8 cellular contexts compared by ENCODE assay signal in genomic region chr17:8152981-8153549, GRCh38. TPM values are rescaled to one million over a fixed set of nuclear protein-coding genes. Genes with fewer than 3 reads are reported as not detected.
DNase-seq lines count a peak whose midpoint lies in the region; ATAC-seq and TF ChIP-seq lines count a peak whose summit lies in the region.

No MANE protein-coding gene starts in this region.

- TF ChIP-seq POLR2A in right lobe of liver (IDR thresholded peaks at IDR 0.05) (no peak), tibial nerve (IDR thresholded peaks at IDR 0.05) (no peak)

- H3K4me1 ChIP-seq in right lobe of liver = peaks cover 0 to 27% (median 9%) of the 10 kb centered on the region in 4 donors
- H3K4me1 ChIP-seq in tibial nerve = peaks cover 3 to 53% (median 36%) of the 10 kb centered on the region in 4 donors

- H3K4me1 Mint-ChIP-seq in activated CD4-positive, alpha-beta T cell treated with anti-CD3 and anti-CD28 coated beads for 36 hours = peaks cover 30% of the 10 kb centered on the region

- H3K4me3 ChIP-seq in astrocyte of the cerebellum (ENCODE audit: low read depth, low read length) (peak overlapping the region; percentile 94), right lobe of liver (peak overlapping the region in 2 of 3 donors; percentile 79 to 94), tibial nerve (peak overlapping the region; percentile 75 to 92 (median 86))

- H3K9me3 ChIP-seq in right lobe of liver (no peaks in the 10 kb centered on the region), tibial nerve (no peaks in the 10 kb centered on the region)

- peaks cover 16% of the 10 kb centered on the region for H3K36me3 Mint-ChIP-seq in activated CD4-positive, alpha-beta T cell treated with anti-CD3 and anti-CD28 coated beads for 36 hours (ENCODE audit: low read depth)

- POLR2A ChIA-PET in activated CD4-positive, alpha-beta T cell treated with anti-CD3 and anti-CD28 coated beads for 36 hours (lab: Charles Lee) = interaction anchor here (0.6 to 2.2 kb wide), 6 partner anchors 11 to 95 kb away, joined by 3 to 20 read pairs (median 6); partner anchors contain the start of gene CTC1

- peak; percentile 23 for DNase-seq in activated T-cell treated with anti-CD3 and anti-CD28 coated beads, Interleukin-2, amount 50 U/mL, for 1 hour
- no peak for DNase-seq in activated T-cell treated with anti-CD3 and anti-CD28 coated beads for 4 hours
- no peak for DNase-seq in astrocyte of the cerebellum (ENCODE audit: low read depth)
- peak in 2 of 3 donors; percentile 24 to 50 for DNase-seq in right lobe of liver
- peak in 1 of 2 donors; percentile 32 for DNase-seq in tibial nerve (ENCODE audit: low spot score in 2 of 2)
- no peak for DNase-seq in NCI-H2107 treated with DMSO at 0.1 percent for 48 hours (lab: John Stamatoyannopoulos, UW; ENCODE audit: unreplicated experiment)
- DNase-seq in activated CD4-positive, alpha-beta T cell treated with anti-CD3 and anti-CD28 coated beads for 36 hours = no peak

- H3K4me3 Mint-ChIP-seq in activated CD4-positive, alpha-beta T cell treated with anti-CD3 and anti-CD28 coated beads for 36 hours = no peak overlapping the region

- H3K36me3 ChIP-seq in right lobe of liver (peaks cover 6 to 34% (median 22%) of the 10 kb centered on the region in 4 donors), tibial nerve (peaks cover 14 to 31% (median 20%) of the 10 kb centered on the region in 3 donors)

- no peak overlapping the region for H3K27ac Mint-ChIP-seq in activated CD4-positive, alpha-beta T cell treated with anti-CD3 and anti-CD28 coated beads for 36 hours

- intact Hi-C loops in right lobe of liver (cut with DNase I) = no loop called here
- intact Hi-C loops in activated CD4-positive, alpha-beta T cell treated with anti-CD3 and anti-CD28 coated beads for 36 hours (cut with DNase I, micrococcal nuclease) = loop anchor here (1.0 to 10.0 kb wide), 6 partner anchors 30 to 908 kb away; partner anchors contain the start of genes CD68 (in 1 of the 2), CNTROB (in 1 of the 2), GABARAP (in 1 of the 2) and POLR2A (in 1 of the 2)

- CTCF ChIA-PET in activated CD4-positive, alpha-beta T cell treated with anti-CD3 and anti-CD28 coated beads for 36 hours (lab: Charles Lee) = interaction anchor here (0.6 to 6.9 kb wide), 5 partner anchors 14 to 90 kb away, joined by 3 to 88 read pairs (median 3); partner anchors contain the start of genes ALOXE3 and HES7

- in situ Hi-C loops in astrocyte of the cerebellum (cut with HindIII; ENCODE audit: low sequenced_read_pairs) = loop anchor here (5.0 kb wide), 1 partner anchor 41 kb away; no protein-coding TSS in a partner anchor

- H3K27ac ChIP-seq in right lobe of liver = peak overlapping the region; percentile 99 to 100 (median 100)
- peak overlapping the region; percentile 98 to 100 (median 100) for H3K27ac ChIP-seq in tibial nerve

- WGBS in right lobe of liver (ENCODE audit: insufficient coverage, low coverage, low lambda C conversion rate, missing lambda C conversion rate) = 42% methylated on average over 8 of the region's 9 CpGs
- WGBS in tibial nerve, 2 donors = 53 to 55% methylated on average over 9 of the region's 9 CpGs

- H3K9me3 Mint-ChIP-seq in activated CD4-positive, alpha-beta T cell treated with anti-CD3 and anti-CD28 coated beads for 36 hours (ENCODE audit: low read depth) = no peaks in the 10 kb centered on the region

- no peaks in the 10 kb centered on the region for H3K27me3 Mint-ChIP-seq in activated CD4-positive, alpha-beta T cell treated with anti-CD3 and anti-CD28 coated beads for 36 hours

- ATAC-seq in right lobe of liver = no peak
- no peak for ATAC-seq in activated CD4-positive, alpha-beta T cell treated with anti-CD3 and anti-CD28 coated beads for 36 hours
- no peak for ATAC-seq in HG02623 (IDR thresholded peaks at IDR 0.05; ENCODE audit: unreplicated experiment)

- TF ChIP-seq EP300 in tibial nerve (IDR thresholded peaks at IDR 0.05) = no peak

- TF ChIP-seq CTCF in astrocyte of the cerebellum (IDR thresholded peaks at IDR 0.05; ENCODE audit: low read depth, low read length, missing control alignments) (no peak), right lobe of liver (IDR thresholded peaks at IDR 0.05) (no peak), tibial nerve (IDR thresholded peaks at IDR 0.05) (no peak)

- H3K27me3 ChIP-seq in right lobe of liver = no peaks in the 10 kb centered on the region
- no peaks in the 10 kb centered on the region for H3K27me3 ChIP-seq in tibial nerve

RNA-seq across cellular contexts. Expression of gene PER1, which starts 0.9 kb away (rescaled TPM):
- total RNA-seq in right lobe of liver = 100 to 1,000 TPM in 1 of 6 experiments, 10 to 100 TPM in 5; 25.7 to 118 (median 55.2) TPM
- total RNA-seq in tibial nerve = 100 to 1,000 TPM; 157 to 328 (median 204) TPM
- total RNA-seq in activated CD4-positive, alpha-beta T cell treated with anti-CD3 and anti-CD28 coated beads for 36 hours = 10 to 100 TPM; 46.5 to 55.9 TPM

RNA-seq across cellular contexts. Expression of gene VAMP2, which starts 9.7 kb away (rescaled TPM):
- 10 to 100 TPM in 4 of 6 experiments, 1 to 10 TPM in 2; 4.4 to 18.6 (median 13.2) TPM for total RNA-seq in right lobe of liver
- 10 to 100 TPM; 48.0 to 72.1 (median 59.0) TPM for total RNA-seq in tibial nerve
- total RNA-seq in activated CD4-positive, alpha-beta T cell treated with anti-CD3 and anti-CD28 coated beads for 36 hours = 10 to 100 TPM; 26.7 to 27.8 TPM

RNA-seq across cellular contexts. Expression of gene TMEM107, which starts 23.1 kb away (rescaled TPM):
- 1 to 10 TPM; 2.3 to 5.0 (median 3.4) TPM for total RNA-seq in right lobe of liver
- 10 to 100 TPM; 28.2 to 47.1 (median 38.2) TPM for total RNA-seq in tibial nerve
- total RNA-seq in activated CD4-positive, alpha-beta T cell treated with anti-CD3 and anti-CD28 coated beads for 36 hours = 10 to 100 TPM; 24.0 to 34.4 TPM

RNA-seq across cellular contexts. Expression of gene HES7, which starts 29.2 kb away (rescaled TPM):
- total RNA-seq in right lobe of liver (not detected), tibial nerve (1 to 10 TPM in 1 of 4 donors, not detected in 3; 2.1 TPM)
- total RNA-seq in activated CD4-positive, alpha-beta T cell treated with anti-CD3 and anti-CD28 coated beads for 36 hours = 1 to 10 TPM; 2.4 to 3.2 TPM

RNA-seq across cellular contexts. Expression of gene ALOXE3, which starts 34.8 kb away (rescaled TPM):
- total RNA-seq in right lobe of liver (not detected), tibial nerve (not detected)
- under 1 TPM; 0.27 to 0.28 TPM for total RNA-seq in activated CD4-positive, alpha-beta T cell treated with anti-CD3 and anti-CD28 coated beads for 36 hours

Comparison
In these comparisons a context has a peak if more than half of its experiments do, and no peak if none do; other contexts are left out.
1. DNase-seq: peak in activated T-cell treated with anti-CD3 and anti-CD28 coated beads, Interleukin-2, amount 50 U/mL, for 1 hour (single experiment) and right lobe of liver (2 of 3); none in activated T-cell treated with anti-CD3 and anti-CD28 coated beads for 4 hours (single experiment), astrocyte of the cerebellum (single experiment), NCI-H2107 treated with DMSO at 0.1 percent for 48 hours (single experiment) and activated CD4-positive, alpha-beta T cell treated with anti-CD3 and anti-CD28 coated beads for 36 hours (single experiment).
2. RNA of gene TMEM107, which starts 23.1 kb away (total RNA-seq): 28.2 to 47.1 TPM in tibial nerve and 24.0 to 34.4 TPM in activated CD4-positive, alpha-beta T cell treated with anti-CD3 and anti-CD28 coated beads for 36 hours; 2.3 to 5.0 TPM in right lobe of liver; every median in the first group is over 4 times any median in the second.
3. intact Hi-C loops: an anchor here in activated CD4-positive, alpha-beta T cell treated with anti-CD3 and anti-CD28 coated beads for 36 hours (1.0 to 10.0 kb wide); none called in right lobe of liver.
4. Peak in every context shown above with its lines, with median percentiles within 50 percentile points of each other: H3K4me3 ChIP-seq.